Comparison of ENCODE assay signal across 12 cellular contexts in genomic region chr4:170931326-170931725, GRCh38.
DNase-seq lines count a peak whose midpoint lies in the region; TF ChIP-seq lines count a peak whose summit lies in the region.
"Had no signal": no experiment of that assay in that cellular context is flagged by ENCODE, and none has a peak within 500 bp of the region (broad histone marks: within the 10 kb centered on the region; RNA-seq: fewer than 3 reads in every experiment).

No MANE protein-coding gene starts in this region.

- H3K27me3 Mint-ChIP-seq in mesothelial cell of epicardium (ENCODE audit: low read depth) = no peaks in the 10 kb centered on the region
- H3K27me3 Mint-ChIP-seq: CD4-positive, CD25-positive, alpha-beta regulatory T cell had no signal

- DNase-seq in adipocyte (ENCODE audit: low read depth) (peak; percentile 54), dedifferentiated amniotic fluid mesenchymal stem cell (ENCODE audit: extremely low spot score) (peak; percentile 35), mesothelial cell of epicardium (ENCODE audit: low spot score in 2 of 2, unreplicated experiment in 2 of 2) (no peak), hepatic stellate cell (ENCODE audit: low spot score) (no peak), MG63 (no peak), NCI-H1048 (lab: John Stamatoyannopoulos, UW) (no peak)
- DNase-seq: AML-193; CD4-positive, CD25-positive, alpha-beta regulatory T cell; DMS 273 treated with DMSO at 0.1 percent for 48 hours; GOT3; H9 had no signal

- no peaks in the 10 kb centered on the region for H3K9me3 ChIP-seq in adipocyte (ENCODE audit: control insufficient read depth, low read length)
- H3K9me3 ChIP-seq in MG63 = no peaks in the 10 kb centered on the region
- H3K9me3 ChIP-seq: BLaER1 had no signal

- H3K4me3 ChIP-seq in adipocyte (ENCODE audit: low read length) (no peak overlapping the region), MG63 (no peak overlapping the region)
- H3K4me3 ChIP-seq: BLaER1 had no signal

- no peak for TF ChIP-seq CTCF in mesothelial cell of epicardium (IDR thresholded peaks at IDR 0.05; ENCODE audit: unreplicated experiment)

- H3K4me1 Mint-ChIP-seq in mesothelial cell of epicardium = peaks cover 18% of the 10 kb centered on the region
- H3K4me1 Mint-ChIP-seq: CD4-positive, CD25-positive, alpha-beta regulatory T cell had no signal

- H3K27me3 ChIP-seq in adipocyte (replicated peaks; ENCODE audit: control insufficient read depth, insufficient read depth, low read length) (no peaks in the 10 kb centered on the region), MG63 (no peaks in the 10 kb centered on the region)
- H3K27me3 ChIP-seq: BLaER1 had no signal

- H3K4me1 ChIP-seq in adipocyte (ENCODE audit: control insufficient read depth, insufficient read depth, low read length) = no peaks in the 10 kb centered on the region
- H3K4me1 ChIP-seq: BLaER1 had no signal

- H3K9me3 Mint-ChIP-seq in mesothelial cell of epicardium = no peaks in the 10 kb centered on the region
- H3K9me3 Mint-ChIP-seq: H9 had no signal

- no peaks in the 10 kb centered on the region for H3K36me3 Mint-ChIP-seq in mesothelial cell of epicardium
- H3K36me3 Mint-ChIP-seq: CD4-positive, CD25-positive, alpha-beta regulatory T cell had no signal

- H3K36me3 ChIP-seq in adipocyte (ENCODE audit: control insufficient read depth, insufficient read depth, low read length, severe bottlenecking) (no peaks in the 10 kb centered on the region), MG63 (no peaks in the 10 kb centered on the region)
- H3K36me3 ChIP-seq: BLaER1 had no signal

- H3K27ac Mint-ChIP-seq in mesothelial cell of epicardium = peak overlapping the region; percentile 41
- H3K27ac Mint-ChIP-seq: CD4-positive, CD25-positive, alpha-beta regulatory T cell; H9 had no signal

- H3K4me3 Mint-ChIP-seq in mesothelial cell of epicardium = no peak overlapping the region
- H3K4me3 Mint-ChIP-seq: CD4-positive, CD25-positive, alpha-beta regulatory T cell; H9 had no signal

- H3K9ac ChIP-seq in adipocyte (ENCODE audit: low read length) = no peak overlapping the region
- H3K9ac ChIP-seq: BLaER1 had no signal

Comparison
In these comparisons a context has a peak if more than half of its experiments do, and no peak if none do; other contexts are left out.
1. DNase-seq: peak in adipocyte (single experiment) and dedifferentiated amniotic fluid mesenchymal stem cell (single experiment); none in mesothelial cell of epicardium (0 of 2), hepatic stellate cell (single experiment), MG63 (single experiment) and NCI-H1048 (single experiment).